ENCODE assay signal across 21 cellular contexts in the genomic region with DNA sequence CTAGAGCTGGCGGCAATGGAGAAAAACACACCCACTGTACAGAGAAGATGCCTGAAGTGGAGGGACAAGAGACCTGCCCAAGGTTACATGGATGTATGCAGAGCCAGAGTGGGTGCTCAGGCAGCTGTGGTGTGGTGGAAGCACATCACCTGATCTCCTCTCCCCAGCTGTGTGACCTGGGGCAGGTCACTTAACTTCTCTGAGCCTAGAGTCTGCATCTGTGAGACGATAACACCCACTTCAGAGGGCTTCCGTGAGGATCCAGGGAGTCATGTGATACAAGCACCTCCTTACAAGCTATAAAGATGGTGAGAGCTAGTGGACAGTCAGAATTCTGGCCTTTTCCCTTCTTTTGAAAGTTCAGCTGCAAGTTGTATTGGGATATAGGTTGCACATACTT. TPM values are rescaled to one million over a fixed set of nuclear protein-coding genes. Genes with fewer than 3 reads are reported as not detected.
A peak's percentile ranks its signal among the peaks of the same experiment; 100 is the strongest.
DNase-seq lines count a peak whose midpoint lies in the region; ATAC-seq, FAIRE-seq and TF ChIP-seq lines count a peak whose summit lies in the region.
"Had no signal": no experiment of that assay in that cellular context is flagged by ENCODE, and none has a peak within 500 bp of the region (broad histone marks: within the 10 kb centered on the region; RNA-seq: fewer than 3 reads in every experiment).

No MANE protein-coding gene starts in this region.

- WGBS in HepG2 (ENCODE audit: low lambda C conversion rate): 49% methylated on average over 3 of the region's 3 CpGs
- 71 to 79% (median 78%) methylated on average over 3 of the region's 3 CpGs for WGBS in psoas muscle, 3 donors
- 54 to 61% methylated on average over 3 of the region's 3 CpGs for WGBS in tibial nerve, 2 donors

- no peaks in the 10 kb centered on the region for H3K36me3 ChIP-seq in right atrium auricular region
- no peaks in the 10 kb centered on the region for H3K36me3 ChIP-seq in HepG2 (replicated peaks in 1 of 2; ENCODE audit: control insufficient read depth in 1 of 2, insufficient read depth in 2 of 2, low read length in 2 of 2)
- no peaks in the 10 kb centered on the region for H3K36me3 ChIP-seq in psoas muscle (ENCODE audit: insufficient read depth in 1 of 2, low read depth in 1 of 2)
- H3K36me3 ChIP-seq in tibial nerve: no peaks in the 10 kb centered on the region
- H3K36me3 ChIP-seq: BLaER1 had no signal

- no peaks in the 10 kb centered on the region for H4K20me1 ChIP-seq in HepG2 (ENCODE audit: insufficient read depth, low read length)
- H4K20me1 ChIP-seq: BLaER1 had no signal

- no peak for TF ChIP-seq RAD21 in HepG2 (CRISPR knock-in tag; IDR thresholded peaks at IDR 0.05)

- H3K27ac ChIP-seq in right atrium auricular region (no peak overlapping the region), HepG2 (ENCODE audit: extremely low read length, insufficient read depth, low read length) (no peak overlapping the region), psoas muscle (peak overlapping the region; percentile 23), tibial nerve (no peak overlapping the region)
- H3K27ac ChIP-seq: BLaER1 had no signal

- FAIRE-seq in HepG2 (lab: Jason Lieb, UNC): no peak
- FAIRE-seq: A204.1, GM12891, GM19239 had no signal

- ATAC-seq in HepG2: no peak
- no peak for ATAC-seq in psoas muscle
- ATAC-seq: GM23338 had no signal

- TF ChIP-seq CTCF in right atrium auricular region (IDR thresholded peaks at IDR 0.05) (no peak), HepG2 (CRISPR knock-in tag; IDR thresholded peaks at IDR 0.05) (no peak), psoas muscle (IDR thresholded peaks at IDR 0.05) (no peak), tibial nerve (IDR thresholded peaks at IDR 0.05) (no peak)

- no peaks in the 10 kb centered on the region for H3K79me2 ChIP-seq in HepG2 (ENCODE audit: insufficient read depth, low read length)

- H3K4me3 ChIP-seq in right atrium auricular region (no peak overlapping the region), HepG2 (replicated peaks in 1 of 3; ENCODE audit: insufficient read depth in 1 of 3, low read depth in 2 of 3, low read length in 3 of 3) (no peak overlapping the region), psoas muscle (no peak overlapping the region), tibial nerve (no peak overlapping the region)
- H3K4me3 ChIP-seq: BLaER1, GM23338 had no signal

- POLR2A ChIA-PET in HepG2 (lab: Yijun Ruan, JAX): no interaction called here

- H3K9me3 ChIP-seq in right atrium auricular region (no peaks in the 10 kb centered on the region), HepG2 (ENCODE audit: low read length) (no peaks in the 10 kb centered on the region), psoas muscle (no peaks in the 10 kb centered on the region), tibial nerve (no peaks in the 10 kb centered on the region)
- H3K9me3 ChIP-seq: BLaER1 had no signal

- CTCF ChIA-PET in HepG2 (lab: Yijun Ruan, JAX; ENCODE audit: low intra/inter-chr PET ratio, low total read pairs): no interaction called here

- intact Hi-C loops in cardiac septum (cut with DNase I) (no loop called here), HepG2 (cut with micrococcal nuclease; ENCODE audit: unreplicated experiment) (no loop called here), psoas muscle (cut with DNase I) (no loop called here)

- BruUV-seq in HepG2 (replicated peaks; lab: Mats Ljungman, UMichigan): no TSS peak

- H2AFZ ChIP-seq in HepG2 (ENCODE audit: low read length): no peak overlapping the region
- H2AFZ ChIP-seq: GM23338 had no signal

- H3K4me1 ChIP-seq in right atrium auricular region: no peaks in the 10 kb centered on the region
- H3K4me1 ChIP-seq in HepG2 (ENCODE audit: insufficient read depth, low read length): peaks cover 6% of the 10 kb centered on the region
- peaks cover 41% of the 10 kb centered on the region for H3K4me1 ChIP-seq in psoas muscle
- peaks cover 0 to 26% (median 5%) of the 10 kb centered on the region in 4 donors for H3K4me1 ChIP-seq in tibial nerve

- in situ Hi-C loops in HepG2 (cut with HindIII; ENCODE audit: extremely low pct_ligation_motif_present, low pct_unique_long_range_greater_than_20kb): no loop called here

- no peak overlapping the region for H3K9ac ChIP-seq in HepG2 (ENCODE audit: insufficient read depth, low read depth, low read length)
- H3K9ac ChIP-seq: BLaER1 had no signal

- DNase-seq in cardiac septum (ENCODE audit: low spot score) (peak; percentile 33), right atrium auricular region (ENCODE audit: low spot score) (no peak), HepG2 (ENCODE audit: low spot score) (no peak), psoas muscle (no peak), tibial nerve (ENCODE audit: low spot score in 2 of 2) (no peak), AG08395 (ENCODE audit: low spot score) (no peak), Kasumi-1 (lab: John Stamatoyannopoulos, UW) (no peak)
- DNase-seq: CD8-positive, alpha-beta memory T cell; DMS53; EL; KG1; NCI-H1436; NCI-H1930; NCI-H345; NCI-H524 treated with DMSO at 0.1 percent for 48 hours; SHP77 had no signal

- TF ChIP-seq EP300 in HepG2 (IDR thresholded peaks at IDR 0.05; ENCODE audit: low read depth in 2 of 2, low read length in 2 of 2) (no peak), HepG2 (CRISPR knock-in tag; IDR thresholded peaks at IDR 0.05; ENCODE audit: borderline replicate concordance) (no peak), tibial nerve (IDR thresholded peaks at IDR 0.05) (no peak)

- H3K4me2 ChIP-seq in HepG2 (ENCODE audit: low read depth, low read length): no peak overlapping the region
- H3K4me2 ChIP-seq: BLaER1, GM23338 had no signal

- TF ChIP-seq POLR2A in HepG2 (IDR thresholded peaks at IDR 0.05; ENCODE audit: insufficient read depth in 1 of 2, low read depth in 2 of 2, low read length in 2 of 2): no peak
- TF ChIP-seq POLR2A in tibial nerve (IDR thresholded peaks at IDR 0.05): no peak

- H3K27me3 ChIP-seq in right atrium auricular region (no peaks in the 10 kb centered on the region), HepG2 (ENCODE audit: control insufficient read depth in 1 of 2, insufficient read depth in 2 of 2, low read length in 2 of 2) (peaks cover 0 to 2% of the 10 kb centered on the region in 2 experiments; a peak in 1 of 5 replicates), psoas muscle (ENCODE audit: insufficient read depth in 3 of 3, low read length in 2 of 3) (no peaks in the 10 kb centered on the region), tibial nerve (no peaks in the 10 kb centered on the region)
- H3K27me3 ChIP-seq: BLaER1 had no signal

TF ChIP-seq in HepG2, 621 proteins besides CTCF, POLR2A, EP300 and RAD21:
- TF ChIP-seq ZNF772 (CRISPR knock-in tag; IDR thresholded peaks at IDR 0.05) (no peak), ZFP82 (CRISPR knock-in tag; IDR thresholded peaks at IDR 0.05; ENCODE audit: borderline replicate concordance) (no peak), CHCHD3 (CRISPR knock-in tag; IDR thresholded peaks at IDR 0.05) (no peak), ZNF768 (CRISPR knock-in tag; IDR thresholded peaks at IDR 0.05) (peak; percentile 90), PHF20 (CRISPR knock-in tag; IDR thresholded peaks at IDR 0.05) (no peak), ZBTB3 (CRISPR knock-in tag; IDR thresholded peaks at IDR 0.05; ENCODE audit: borderline replicate concordance, low read depth) (no peak)

RNA-seq across cellular contexts. Expression of a gene that starts 55.1 kb away (rescaled TPM):
- total RNA-seq in cardiac septum (94.9 TPM), right atrium auricular region (100 to 1,000 TPM in 1 of 2 donors, 10 to 100 TPM in 1; 96.9 to 120 TPM), HepG2 (2016; rRNA removed; fragmentation: Illumina TruSeq; extraction: Trizol) (38.6 and 62.2 TPM in 2 replicates), psoas muscle (10 to 100 TPM; 54.9 to 98.5 (median 79.5) TPM), tibial nerve (100 to 1,000 TPM; 113 to 179 (median 131) TPM)
- 22.0 and 23.8 TPM in 2 replicates for total RNA-seq in HepG2 (2016; cell fraction: cytosol; rRNA removed; fragmentation: Illumina TruSeq; extraction: Trizol; ENCODE audit: low read depth)
- total RNA-seq in HepG2 (2016; cell fraction: insoluble cytoplasmic fraction; rRNA removed; fragmentation: Illumina TruSeq; extraction: Trizol): 41.2 and 56.2 TPM in 2 replicates
- total RNA-seq in HepG2 (2016; cell fraction: membrane; rRNA removed; fragmentation: Illumina TruSeq; extraction: Trizol): 16.5 and 18.5 TPM in 2 replicates
- total RNA-seq in HepG2 (2016; cell fraction: nucleus; rRNA removed; fragmentation: Illumina TruSeq; extraction: Trizol): 39.5 and 40.7 TPM in 2 replicates
- polyA plus RNA-seq in HepG2 (2011; rRNA removed) (12.1 and 20.8 TPM in 2 replicates), psoas muscle (10 to 100 TPM; 31.4 to 49.9 (median 43.2) TPM)
- polyA plus RNA-seq in HepG2 (2011; cell fraction: cytosol; rRNA removed): 13.7 and 17.3 TPM in 2 replicates
- 30.6 and 37.2 TPM in 2 replicates for polyA plus RNA-seq in HepG2 (2011; cell fraction: nucleus; rRNA removed)
- polyA plus RNA-seq in HepG2 (2012): 17.2 and 22.8 TPM in 2 replicates
- polyA plus RNA-seq in HepG2 (2016; cell fraction: cytosol; fragmentation: Illumina TruSeq; extraction: Trizol; ENCODE audit: low read depth): 0.95 and 1.4 TPM in 2 replicates
- 26.3 and 30.6 TPM in 2 replicates for polyA plus RNA-seq in HepG2 (2016; cell fraction: insoluble cytoplasmic fraction; fragmentation: Illumina TruSeq; extraction: Trizol; ENCODE audit: low read depth)
- 2.7 and 3.0 TPM in 2 replicates for polyA plus RNA-seq in HepG2 (2016; cell fraction: membrane; fragmentation: Illumina TruSeq; extraction: Trizol; ENCODE audit: low read depth)
- polyA plus RNA-seq in HepG2 (2016; cell fraction: nucleus; fragmentation: Illumina TruSeq; extraction: Trizol; ENCODE audit: insufficient read depth, low read depth): 16.0 and 24.1 TPM in 2 replicates
- 51.5 and 96.6 TPM in 2 replicates for polyA minus RNA-seq in HepG2 (2011; rRNA and poly(A)+ RNA removed; ENCODE audit: low replicate concordance)
- polyA minus RNA-seq in HepG2 (2011; cell fraction: cytosol; rRNA and poly(A)+ RNA removed): 35.2 and 36.6 TPM in 2 replicates
- 68.0 and 72.2 TPM in 2 replicates for polyA minus RNA-seq in HepG2 (2011; cell fraction: nucleus; rRNA and poly(A)+ RNA removed)
